Comparison of ENCODE assay signal across 22 cellular contexts in the genomic region with DNA sequence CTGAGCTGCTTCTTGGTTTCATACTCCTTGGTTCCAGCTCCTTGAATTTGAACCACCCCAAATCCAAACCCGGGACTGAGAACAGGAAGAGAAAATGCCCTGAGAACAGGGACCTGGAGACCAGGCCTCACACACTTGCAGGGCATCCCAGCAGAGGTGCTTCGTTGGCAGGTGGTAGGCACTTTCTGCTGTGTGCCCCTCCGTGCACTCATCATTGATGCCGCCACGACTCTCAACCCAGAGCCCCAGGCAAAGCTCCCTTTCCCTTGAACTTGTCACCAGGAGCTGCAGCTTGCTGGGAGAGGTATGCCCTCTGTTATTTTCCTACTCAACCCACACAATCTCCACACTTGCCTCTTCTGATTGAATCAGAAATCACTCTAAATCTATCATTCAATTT.
"Had no signal": no experiment of that assay in that cellular context is flagged by ENCODE, and none has a peak within 500 bp of the region (broad histone marks: within the 10 kb centered on the region; RNA-seq: fewer than 3 reads in every experiment).

No MANE protein-coding gene starts in this region.

- H3K4me1 ChIP-seq: colonic mucosa, parathyroid adenoma had no signal

- H3K36me3 ChIP-seq: colonic mucosa, neutrophil had no signal

- DNase-seq: central memory CD4-positive, alpha-beta T cell; colonic mucosa; effector memory CD8-positive, alpha-beta T cell; erythroblast; mucosa of descending colon; naive B cell; stimulated activated CD4-positive, alpha-beta T cell treated with anti-CD3 and anti-CD28 coated beads, Interleukin-2, amount 100 ng/mL, for 24 hours; stimulated activated CD4-positive, alpha-beta T cell treated with anti-CD3 and anti-CD28 coated beads, Interleukin-4, amount 100 ng/mL, for 24 hours; stimulated activated naive CD4-positive, alpha-beta T cell treated with Interleukin-2 at 50 U/mL for 16 hours; substantia nigra; trophoblast cell had no signal

- ATAC-seq: effector memory CD8-positive, alpha-beta T cell; left lobe of liver; mucosa of descending colon; natural killer cell treated with Interleukin-12 subunit alpha and Interleukin-12 subunit beta and Interleukin-15 and Interleukin-18, amount 100 ng/mL, for 72 hours; sciatic nerve; stimulated activated effector memory CD8-positive, alpha-beta T cell treated with anti-CD3 and anti-CD28 coated beads, Interleukin-12 subunit alpha, Interleukin-12 subunit beta, amount 100 ng/mL, for 72 hours had no signal

- H3K9me3 ChIP-seq: colonic mucosa, neutrophil had no signal

- H3K4me1 Mint-ChIP-seq: memory B cell; mesothelial cell of epicardium; naive B cell; neural crest cell; stimulated activated effector memory CD8-positive, alpha-beta T cell treated with anti-CD3 and anti-CD28 coated beads, Interleukin-12 subunit alpha, Interleukin-12 subunit beta, amount 100 ng/mL, for 72 hours had no signal

- H3K36me3 Mint-ChIP-seq: mesothelial cell of epicardium; naive B cell; stimulated activated effector memory CD8-positive, alpha-beta T cell treated with anti-CD3 and anti-CD28 coated beads, Interleukin-12 subunit alpha, Interleukin-12 subunit beta, amount 100 ng/mL, for 72 hours had no signal

- H3K4me3 ChIP-seq: colonic mucosa, lung, mucosa of descending colon had no signal

- H3K27ac Mint-ChIP-seq: effector memory CD8-positive, alpha-beta T cell; memory B cell; mesothelial cell of epicardium; naive B cell; natural killer cell treated with Interleukin-12 subunit alpha and Interleukin-12 subunit beta and Interleukin-15 and Interleukin-18, amount 100 ng/mL, for 72 hours; progenitor cell of endocrine pancreas; stimulated activated effector memory CD8-positive, alpha-beta T cell treated with anti-CD3 and anti-CD28 coated beads, Interleukin-12 subunit alpha, Interleukin-12 subunit beta, amount 100 ng/mL, for 72 hours had no signal

- H3K27me3 Mint-ChIP-seq: effector memory CD8-positive, alpha-beta T cell; naive B cell; natural killer cell treated with Interleukin-12 subunit alpha and Interleukin-12 subunit beta and Interleukin-15 and Interleukin-18, amount 100 ng/mL, for 72 hours had no signal

- H3K27me3 ChIP-seq: colonic mucosa, neutrophil had no signal

- H3K27ac ChIP-seq: colonic mucosa, neutrophil, parathyroid adenoma had no signal

- H3K4me3 Mint-ChIP-seq: effector memory CD8-positive, alpha-beta T cell; memory B cell; mesothelial cell of epicardium; naive B cell; natural killer cell treated with Interleukin-12 subunit alpha and Interleukin-12 subunit beta and Interleukin-15 and Interleukin-18, amount 100 ng/mL, for 72 hours; neural crest cell; stimulated activated effector memory CD8-positive, alpha-beta T cell treated with anti-CD3 and anti-CD28 coated beads, Interleukin-12 subunit alpha, Interleukin-12 subunit beta, amount 100 ng/mL, for 72 hours had no signal
